ENCODE assay signal across 17 cellular contexts in the genomic region with DNA sequence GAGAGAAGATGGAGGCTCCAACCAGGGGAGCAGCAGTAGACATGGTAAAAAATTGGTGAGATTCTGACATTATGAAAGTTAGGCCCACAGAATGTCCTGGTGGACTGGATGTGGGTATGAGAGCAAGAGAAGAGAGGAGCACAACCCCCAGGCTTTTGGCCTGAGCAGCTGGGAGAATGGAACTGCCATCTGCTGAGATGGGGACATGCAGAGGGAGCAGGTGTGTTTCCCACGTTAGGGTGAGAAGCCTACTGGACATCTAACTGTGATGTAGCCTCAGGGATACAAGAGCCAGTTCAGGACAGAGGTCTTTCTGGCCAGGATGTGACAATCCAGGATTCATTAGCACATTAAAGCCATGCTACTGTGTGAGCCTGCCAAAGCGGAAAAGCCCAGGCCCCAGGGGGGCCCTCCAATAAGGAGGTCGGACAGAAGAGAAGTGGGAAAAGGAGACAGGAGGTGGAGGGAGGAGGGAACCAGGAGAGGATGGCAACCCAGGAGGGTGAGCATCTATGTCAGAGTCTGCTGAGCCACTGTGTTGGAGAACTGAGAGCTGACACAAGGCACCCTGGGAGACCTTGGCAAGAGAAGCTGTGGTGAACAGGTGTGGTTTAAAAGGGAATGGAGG. TPM values are rescaled to one million over a fixed set of nuclear protein-coding genes. Genes with fewer than 3 reads are reported as not detected.
A peak's percentile ranks its signal among the peaks of the same experiment; 100 is the strongest.
DNase-seq lines count a peak whose midpoint lies in the region; ATAC-seq and FAIRE-seq lines count a peak whose summit lies in the region.
"Had no signal": no experiment of that assay in that cellular context is flagged by ENCODE, and none has a peak within 500 bp of the region (broad histone marks: within the 10 kb centered on the region; RNA-seq: fewer than 3 reads in every experiment).

No MANE protein-coding gene starts in this region.

- no peak for ATAC-seq in GM18517 (IDR thresholded peaks at IDR 0.05; ENCODE audit: unreplicated experiment)
- ATAC-seq in HG03025 (IDR thresholded peaks at IDR 0.05; ENCODE audit: low FRiP score, unreplicated experiment) = no peak
- ATAC-seq: activated CD4-positive, CD25-positive, alpha-beta regulatory T cell treated with anti-CD3 and anti-CD28 coated beads, Interleukin-2, amount 50 U/mL, for 24 hours; CD8-positive, alpha-beta T cell had no signal

- peak overlapping the region; percentile 83 for H3K9ac ChIP-seq in adipocyte (ENCODE audit: low read length)

- no peak for FAIRE-seq in HTR-8/SVneo (lab: Jason Lieb, UNC)

- no peaks in the 10 kb centered on the region for H3K27me3 ChIP-seq in adipocyte (replicated peaks; ENCODE audit: control insufficient read depth, insufficient read depth, low read length)
- H3K27me3 ChIP-seq: SJCRH30, testis had no signal

- H3K4me3 ChIP-seq in adipocyte (ENCODE audit: low read length) = no peak overlapping the region
- H3K4me3 ChIP-seq: SJCRH30, testis had no signal

- H3K9me3 ChIP-seq in adipocyte (ENCODE audit: control insufficient read depth, low read length) = no peaks in the 10 kb centered on the region
- H3K9me3 ChIP-seq: SJCRH30, testis had no signal

- DNase-seq in COLO668 (lab: John Stamatoyannopoulos, UW; ENCODE audit: unreplicated experiment) (peak; percentile 55), NCI-H146 treated with DMSO at 0.1 percent for 48 hours (lab: John Stamatoyannopoulos, UW; ENCODE audit: unreplicated experiment) (peak; percentile 85), adipocyte (ENCODE audit: low read depth) (no peak), myocyte (ENCODE audit: low read depth) (peak; percentile 55), HTR-8/SVneo (ENCODE audit: insufficient read length, low spot score) (no peak), NCI-H2227 treated with DMSO at 0.1 percent for 48 hours (lab: John Stamatoyannopoulos, UW) (no peak)
- DNase-seq: activated effector memory CD4-positive, alpha-beta T cell treated with anti-CD3 and anti-CD28 coated beads, Interleukin-2, amount 50 U/mL, for 16 hours; CD8-positive, alpha-beta T cell; left cardiac atrium; NCI-H187; SJCRH30; stimulated activated CD4-positive, alpha-beta T cell treated with anti-CD3 and anti-CD28 coated beads, Interleukin-4, amount 100 ng/mL, for 24 hours; testis had no signal

- peaks cover 16% of the 10 kb centered on the region for H3K36me3 ChIP-seq in adipocyte (ENCODE audit: control insufficient read depth, insufficient read depth, low read length, severe bottlenecking)
- H3K36me3 ChIP-seq: SJCRH30 had no signal

- peaks cover 81% of the 10 kb centered on the region for H3K4me1 ChIP-seq in adipocyte (ENCODE audit: control insufficient read depth, insufficient read depth, low read length)

RNA-seq across cellular contexts. Expression of gene CYB5A, which starts 10.6 kb away (rescaled TPM):
- total RNA-seq in myocyte = 48.7 and 66.2 TPM in 2 replicates
- 88.9 TPM for polyA plus RNA-seq in myocyte (2012)

RNA-seq across cellular contexts. Expression of gene C18orf63, which starts 34.5 kb away (rescaled TPM):
- total RNA-seq in myocyte = not detected in 2 replicates
- not detected for polyA plus RNA-seq in myocyte (2012)
- total RNA-seq: CD8-positive, alpha-beta T cell; left cardiac atrium; posterior vena cava; SJCRH30 had no signal

Comparison
In these comparisons a context has a peak if more than half of its experiments do, and no peak if none do; other contexts are left out.
1. DNase-seq: peak in COLO668 (single experiment), NCI-H146 treated with DMSO at 0.1 percent for 48 hours (single experiment) and myocyte (single experiment); none in adipocyte (single experiment), HTR-8/SVneo (single experiment) and NCI-H2227 treated with DMSO at 0.1 percent for 48 hours (single experiment).